ENCODE assay signal across 8 cellular contexts in genomic region chr1:15836511-15836771, GRCh38. TPM values are rescaled to one million over a fixed set of nuclear protein-coding genes. Genes with fewer than 3 reads are reported as not detected.
DNase-seq lines count a peak whose midpoint lies in the region; ATAC-seq, FAIRE-seq and TF ChIP-seq lines count a peak whose summit lies in the region.
"Not testable (repeated sequence)": the region's sequence is repeated elsewhere in the genome, so short reads cannot be mapped to it uniquely, and the experiment has no call there.

No MANE protein-coding gene starts in this region.

- H4K20me1 ChIP-seq in DND-41 (ENCODE audit: insufficient read depth, low read length): not testable (repeated sequence)

- H3K4me1 ChIP-seq in DND-41 (ENCODE audit: insufficient read depth, low read length): peaks cover 29% of the 10 kb centered on the region
- H3K4me1 ChIP-seq in sigmoid colon: peaks cover 0 to 26% (median 20%) of the 10 kb centered on the region in 4 donors
- peaks cover 12% of the 10 kb centered on the region for H3K4me1 ChIP-seq in upper lobe of right lung

- H2AFZ ChIP-seq in DND-41 (ENCODE audit: low read depth, low read length): peak overlapping the region; percentile 93; the same call in 1 of the 2 replicates

- H3K79me2 ChIP-seq in DND-41 (ENCODE audit: insufficient read depth, low read length): peaks cover 40% of the 10 kb centered on the region

- not testable (repeated sequence) for H3K27me3 Mint-ChIP-seq in activated CD8-positive, alpha-beta memory T cell treated with anti-CD3 and anti-CD28 coated beads, Interleukin-2, amount 10 ng/mL, durations not matched to agents 7 days and 5 days; mesothelial cell of epicardium (ENCODE audit: low read depth)

- H3K4me2 ChIP-seq in DND-41 (ENCODE audit: insufficient read depth, low read length): peak overlapping the region; percentile 67

- ATAC-seq in DND-41 (ENCODE audit: insufficient read depth, low read depth); activated CD8-positive, alpha-beta memory T cell treated with anti-CD3 and anti-CD28 coated beads, Interleukin-2, amount 10 ng/mL, durations not matched to agents 7 days and 5 days; upper lobe of right lung: not testable (repeated sequence)

- H3K4me1 Mint-ChIP-seq in activated CD8-positive, alpha-beta memory T cell treated with anti-CD3 and anti-CD28 coated beads, Interleukin-2, amount 10 ng/mL, durations not matched to agents 7 days and 5 days: peaks cover 25% of the 10 kb centered on the region
- peaks cover 22% of the 10 kb centered on the region for H3K4me1 Mint-ChIP-seq in mesothelial cell of epicardium

- 29 to 64% methylated on average over 14 of the region's 14 CpGs for WGBS in sigmoid colon, 2 donors

- TF ChIP-seq POLR2A in NB4 (IDR thresholded peaks at IDR 0.05; ENCODE audit: extremely low read depth, insufficient read length); sigmoid colon (IDR thresholded peaks at IDR 0.05): not testable (repeated sequence)

- H3K9me3 ChIP-seq in DND-41 (ENCODE audit: insufficient read depth, low read length, severe bottlenecking); sigmoid colon; upper lobe of right lung: not testable (repeated sequence)

- H3K36me3 Mint-ChIP-seq in activated CD8-positive, alpha-beta memory T cell treated with anti-CD3 and anti-CD28 coated beads, Interleukin-2, amount 10 ng/mL, durations not matched to agents 7 days and 5 days; mesothelial cell of epicardium: not testable (repeated sequence)

- not testable (repeated sequence) for TF ChIP-seq CTCF in DND-41 (IDR thresholded peaks at IDR 0.05; ENCODE audit: borderline replicate concordance, extremely low read depth, low read length, poor library complexity, severe bottlenecking); NB4 (IDR thresholded peaks at IDR 0.05; ENCODE audit: low read depth, low read length); bronchial epithelial cell (IDR thresholded peaks at IDR 0.05; ENCODE audit: insufficient read depth, low read length, severe bottlenecking); foreskin fibroblast (IDR thresholded peaks at IDR 0.05; ENCODE audit: low read depth, low read length); mesothelial cell of epicardium (IDR thresholded peaks at IDR 0.05; ENCODE audit: unreplicated experiment); sigmoid colon (IDR thresholded peaks at IDR 0.05); upper lobe of right lung (IDR thresholded peaks at IDR 0.05)

- H3K9ac ChIP-seq in DND-41 (ENCODE audit: low read depth, low read length): peak overlapping the region; percentile 100

- not testable (repeated sequence) for H3K36me3 ChIP-seq in DND-41 (ENCODE audit: insufficient read depth, low read length); bronchial epithelial cell (ENCODE audit: control insufficient read depth, insufficient read depth, low read length); sigmoid colon; upper lobe of right lung

- FAIRE-seq in bronchial epithelial cell (lab: Jason Lieb, UNC): not testable (repeated sequence)

- TF ChIP-seq EP300 in sigmoid colon (IDR thresholded peaks at IDR 0.05): not testable (repeated sequence)

- H3K27me3 ChIP-seq in DND-41 (ENCODE audit: insufficient read depth, low read length, poor library complexity); bronchial epithelial cell (ENCODE audit: control insufficient read depth, insufficient read depth, low read length); sigmoid colon; upper lobe of right lung: not testable (repeated sequence)

- H3K9me3 Mint-ChIP-seq in activated CD8-positive, alpha-beta memory T cell treated with anti-CD3 and anti-CD28 coated beads, Interleukin-2, amount 10 ng/mL, durations not matched to agents 7 days and 5 days (ENCODE audit: low read depth); mesothelial cell of epicardium: not testable (repeated sequence)

- H3K27ac ChIP-seq in DND-41 (ENCODE audit: low read length) (peak overlapping the region; percentile 96), sigmoid colon (peak overlapping the region; percentile 99 to 100 (median 99)), upper lobe of right lung (peak overlapping the region; percentile 100)

- not testable (repeated sequence) for DNase-seq in DND-41; NB4 (ENCODE audit: low read depth); activated CD8-positive, alpha-beta memory T cell treated with anti-CD3 and anti-CD28 coated beads, Interleukin-2, amount 10 ng/mL, durations not matched to agents 7 days and 5 days; bronchial epithelial cell (ENCODE audit: low read depth); foreskin fibroblast; mesothelial cell of epicardium (ENCODE audit: low spot score in 2 of 2, unreplicated experiment in 2 of 2); upper lobe of right lung
- DNase-seq in sigmoid colon: peak; percentile 69

- peak overlapping the region; percentile 84 for H3K4me3 Mint-ChIP-seq in activated CD8-positive, alpha-beta memory T cell treated with anti-CD3 and anti-CD28 coated beads, Interleukin-2, amount 10 ng/mL, durations not matched to agents 7 days and 5 days
- H3K4me3 Mint-ChIP-seq in mesothelial cell of epicardium: peak overlapping the region; percentile 81

- CTCF ChIA-PET in activated CD8-positive, alpha-beta memory T cell treated with anti-CD3 and anti-CD28 coated beads, Interleukin-2, amount 10 ng/mL, durations not matched to agents 7 days and 5 days (lab: Charles Lee): interaction anchor here (0.6 to 4.1 kb wide), 4 partner anchors 11 to 123 kb away, joined by 3 to 45 read pairs (median 4); partner anchors contain the start of gene SPEN

- intact Hi-C loops in sigmoid colon (cut with DNase I); upper lobe of right lung (cut with DNase I): not testable (repeated sequence)

- H3K27ac Mint-ChIP-seq in activated CD8-positive, alpha-beta memory T cell treated with anti-CD3 and anti-CD28 coated beads, Interleukin-2, amount 10 ng/mL, durations not matched to agents 7 days and 5 days: peak overlapping the region; percentile 95
- H3K27ac Mint-ChIP-seq in mesothelial cell of epicardium: peak overlapping the region; percentile 99

- H3K4me3 ChIP-seq in DND-41 (ENCODE audit: low read depth in 1 of 2, low read length in 2 of 2) (peak overlapping the region; percentile 29 to 74; a peak in 3 of 4 replicates), NB4 (ENCODE audit: low read depth, low read length) (peak overlapping the region; percentile 57), bronchial epithelial cell (ENCODE audit: low read depth, low read length) (peak overlapping the region; percentile 63), foreskin fibroblast (ENCODE audit: low read depth in 1 of 2, low read length in 2 of 2) (peak overlapping the region; percentile 67 to 78), sigmoid colon (peak overlapping the region; percentile 43 to 98 (median 74)), upper lobe of right lung (peak overlapping the region; percentile 96)

RNA-seq across cellular contexts. Expression of gene SPEN, which starts 11.1 kb away (rescaled TPM):
- 10 to 100 TPM; 74.6 to 75.5 TPM for total RNA-seq in activated CD8-positive, alpha-beta memory T cell treated with anti-CD3 and anti-CD28 coated beads, Interleukin-2, amount 10 ng/mL, durations not matched to agents 7 days and 5 days
- 18.3 and 19.2 TPM in 2 replicates for total RNA-seq in bronchial epithelial cell
- 74.5 to 88.0 TPM (median 82.1 TPM) in 3 replicates for total RNA-seq in mesothelial cell of epicardium
- total RNA-seq in sigmoid colon: 10 to 100 TPM; 20.4 to 38.5 (median 22.6) TPM
- polyA plus RNA-seq in sigmoid colon: 10 to 100 TPM in 1 of 3 donors, 1 to 10 TPM in 2; 7.4 to 28.3 (median 9.0) TPM
- total RNA-seq in upper lobe of right lung: 53.1 TPM

RNA-seq across cellular contexts. Expression of gene UQCRHL, which starts 29.0 kb away (rescaled TPM):
- total RNA-seq in activated CD8-positive, alpha-beta memory T cell treated with anti-CD3 and anti-CD28 coated beads, Interleukin-2, amount 10 ng/mL, durations not matched to agents 7 days and 5 days: 1 to 10 TPM; 1.6 to 1.8 TPM
- total RNA-seq in bronchial epithelial cell (1.8 and 4.9 TPM in 2 replicates), mesothelial cell of epicardium (2.8 to 3.5 TPM (median 3.0 TPM) in 3 replicates), sigmoid colon (1 to 10 TPM in 2 of 4 donors, under 1 TPM in 2; 0.54 to 2.2 (median 1.3) TPM), upper lobe of right lung (0.93 TPM)
- polyA plus RNA-seq in sigmoid colon: 1 to 10 TPM; 3.6 to 4.6 (median 4.0) TPM
